Comparison of ENCODE assay signal across 18 cellular contexts in genomic region chr1:112444269-112444668, GRCh38. TPM values are rescaled to one million over a fixed set of nuclear protein-coding genes. Genes with fewer than 3 reads are reported as not detected.
A peak's percentile ranks its signal among the peaks of the same experiment; 100 is the strongest.
DNase-seq lines count a peak whose midpoint lies in the region; ATAC-seq and TF ChIP-seq lines count a peak whose summit lies in the region.
"Had no signal": no experiment of that assay in that cellular context is flagged by ENCODE, and none has a peak within 500 bp of the region (broad histone marks: within the 10 kb centered on the region; RNA-seq: fewer than 3 reads in every experiment).

No MANE protein-coding gene starts in this region.

- no peak for TF ChIP-seq CTCF in fibroblast of mammary gland (conservative IDR thresholded peaks at IDR 0.05; ENCODE audit: control insufficient read depth, insufficient read depth, low read depth, low read length)

- H3K4me3 ChIP-seq in fibroblast of mammary gland (ENCODE audit: control insufficient read depth, low read depth, low read length) = no peak overlapping the region
- H3K4me3 ChIP-seq: BLaER1 treated with 17β-estradiol and CSF1 and Interleukin-3, amounts not matched to agents 10 nM and 100 nM; HAP-1 had no signal

- DNase-seq in GM03348 (ENCODE audit: low spot score) (peak; percentile 33), fibroblast of mammary gland (ENCODE audit: low read depth) (peak; percentile 74), renal cortical epithelial cell (ENCODE audit: low read depth) (peak; percentile 44), mesenteric fat pad (ENCODE audit: low spot score) (no peak), NCI-H2171 (lab: John Stamatoyannopoulos, UW) (no peak), NCI-H2081 (lab: John Stamatoyannopoulos, UW) (no peak)
- DNase-seq: activated CD8-positive, alpha-beta T cell treated with anti-CD3 and anti-CD28 coated beads for 36 hours; DND-41; Karpas-422; midbrain; NCI-H1694; nucleus accumbens; stimulated activated CD4-positive, alpha-beta T cell treated with anti-CD3 and anti-CD28 coated beads, Interleukin-12 subunit alpha, Interleukin-12 subunit beta, amount 100 ng/mL, for 4 hours had no signal

- ATAC-seq in SK-N-SH treated with all-trans-retinoic acid at 6 μM for 48 hours (peak; percentile 63), HG03280 (IDR thresholded peaks at IDR 0.05; ENCODE audit: unreplicated experiment) (no peak)
- ATAC-seq: activated CD8-positive, alpha-beta T cell treated with anti-CD3 and anti-CD28 coated beads for 36 hours; activated T-helper 17 cell treated with anti-CD3 and anti-CD28 coated beads, Interleukin-2, amount 50 U/mL, for 72 hours had no signal

TF ChIP-seq in SK-N-SH treated with all-trans-retinoic acid at 6 μM for 48 hours, 23 proteins besides CTCF, POLR2A, EP300 and RAD21:
- no peak for TF ChIP-seq GLIS3 (CRISPR knock-in tag; IDR thresholded peaks at IDR 0.05)
- no peak for TF ChIP-seq POU6F1 (CRISPR knock-in tag; IDR thresholded peaks at IDR 0.05; ENCODE audit: borderline replicate concordance, low read depth)
- peak; percentile 55; the same call in 1 of the 2 replicates for TF ChIP-seq ISL1 (CRISPR knock-in tag; IDR thresholded peaks at IDR 0.05)

RNA-seq across cellular contexts. Expression of gene CTTNBP2NL, which starts 48.3 kb away (rescaled TPM):
- 24.0 and 83.8 TPM in 2 replicates for total RNA-seq in renal cortical epithelial cell
- 44.4 TPM for total RNA-seq in mesenteric fat pad

Comparison
In these comparisons a context has a peak if more than half of its experiments do, and no peak if none do; other contexts are left out.
1. DNase-seq: peak in GM03348 (single experiment), fibroblast of mammary gland (single experiment) and renal cortical epithelial cell (single experiment); none in mesenteric fat pad (single experiment), NCI-H2171 (single experiment) and NCI-H2081 (0 of 2).